ENCODE assay signal across 8 cellular contexts in the genomic region with DNA sequence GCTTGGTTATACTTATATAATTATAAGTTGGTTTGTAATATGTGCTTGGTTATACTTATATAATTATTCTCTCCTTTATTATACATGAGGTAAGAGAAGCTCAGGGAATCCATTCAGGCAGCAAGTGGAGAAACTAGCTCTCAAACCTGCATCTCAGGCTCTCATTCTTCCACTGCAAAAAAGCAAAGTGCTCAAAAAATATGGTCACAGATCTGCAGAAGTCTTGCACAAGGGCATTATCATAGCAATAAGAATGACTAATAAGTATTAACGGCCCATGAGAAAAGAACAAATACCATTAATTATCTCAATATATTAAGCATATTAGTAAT. TPM values are rescaled to one million over a fixed set of nuclear protein-coding genes. Genes with fewer than 3 reads are reported as not detected.
DNase-seq lines count a peak whose midpoint lies in the region; ATAC-seq, FAIRE-seq and TF ChIP-seq lines count a peak whose summit lies in the region.

No MANE protein-coding gene starts in this region.

- no peak for TF ChIP-seq CTCF in SU-DHL-6 (IDR thresholded peaks at IDR 0.05; ENCODE audit: insufficient read depth, low read length, poor library complexity, severe bottlenecking)
- TF ChIP-seq CTCF in gastroesophageal sphincter (IDR thresholded peaks at IDR 0.05) = no peak

- no peaks in the 10 kb centered on the region for H3K9me3 ChIP-seq in SU-DHL-6 (ENCODE audit: insufficient read depth, low read length)
- H3K9me3 ChIP-seq in gastroesophageal sphincter = no peaks in the 10 kb centered on the region

- H3K4me2 ChIP-seq in SU-DHL-6 (ENCODE audit: low read depth, low read length, poor library complexity, severe bottlenecking) = peak overlapping the region; percentile 94

- peaks cover 13% of the 10 kb centered on the region for H3K36me3 Mint-ChIP-seq in activated T-cell treated with anti-CD3 and anti-CD28 coated beads, Interleukin-2, amount 50 U/mL, for 24 hours (ENCODE audit: low read depth)

- peak overlapping the region; percentile 34; the same call in 1 of the 2 replicates for H3K9ac ChIP-seq in SU-DHL-6 (ENCODE audit: low read length)

- DNase-seq in activated T-cell treated with anti-CD3 and anti-CD28 coated beads, Interleukin-2, amount 50 U/mL, for 24 hours = no peak
- no peak for DNase-seq in activated T-cell treated with anti-CD3 and anti-CD28 coated beads for 4 hours
- no peak for DNase-seq in substantia nigra (lab: John Stamatoyannopoulos, UW)
- DNase-seq in stimulated activated CD4-positive, alpha-beta T cell treated with anti-CD3 and anti-CD28 coated beads, Interleukin-4, amount 100 ng/mL, for 4 hours = no peak
- no peak for DNase-seq in RCC 7860 (ENCODE audit: low spot score)
- no peak for DNase-seq in stimulated activated naive CD8-positive, alpha-beta T cell treated with anti-CD3 and anti-CD28 coated beads, Interleukin-15, Interleukin-2, amounts not matched to agents 100 U/mL and 50 U/mL, for 24 hours

- H3K4me1 Mint-ChIP-seq in activated T-cell treated with anti-CD3 and anti-CD28 coated beads, Interleukin-2, amount 50 U/mL, for 24 hours (ENCODE audit: low read depth) = peaks cover 38% of the 10 kb centered on the region

- H3K9me3 Mint-ChIP-seq in activated T-cell treated with anti-CD3 and anti-CD28 coated beads, Interleukin-2, amount 50 U/mL, for 24 hours = no peaks in the 10 kb centered on the region

- no peak overlapping the region for H3K27ac Mint-ChIP-seq in activated T-cell treated with anti-CD3 and anti-CD28 coated beads, Interleukin-2, amount 50 U/mL, for 24 hours

- H3K36me3 ChIP-seq in SU-DHL-6 (ENCODE audit: low read length) = no peaks in the 10 kb centered on the region
- no peaks in the 10 kb centered on the region for H3K36me3 ChIP-seq in gastroesophageal sphincter

- H3K27me3 Mint-ChIP-seq in activated T-cell treated with anti-CD3 and anti-CD28 coated beads, Interleukin-2, amount 50 U/mL, for 24 hours = no peaks in the 10 kb centered on the region

- 0% methylated on average over 1 of the region's 1 CpG for WGBS in gastroesophageal sphincter (ENCODE audit: low coverage in 1 of 2), 2 donors

- H3K79me2 ChIP-seq in SU-DHL-6 (ENCODE audit: insufficient read depth, low read length) = peaks cover 17% of the 10 kb centered on the region

- H2AFZ ChIP-seq in SU-DHL-6 (ENCODE audit: low read depth, low read length, severe bottlenecking) = peak overlapping the region; percentile 92

- FAIRE-seq in RCC 7860 (lab: Jason Lieb, UNC) = no peak

- H3K4me3 ChIP-seq in SU-DHL-6 (ENCODE audit: insufficient read depth, low read length, poor library complexity, severe bottlenecking) = peak overlapping the region; percentile 37
- no peak overlapping the region for H3K4me3 ChIP-seq in gastroesophageal sphincter

- no peak for TF ChIP-seq POLR2A in gastroesophageal sphincter (IDR thresholded peaks at IDR 0.05)

- H4K20me1 ChIP-seq in SU-DHL-6 (ENCODE audit: low read depth, low read length) = no peaks in the 10 kb centered on the region; the same call in 1 of the 2 replicates

- H3K9me2 ChIP-seq in SU-DHL-6 (replicated peaks; ENCODE audit: insufficient read depth, low read length) = no peaks in the 10 kb centered on the region

- no peak for ATAC-seq in gastroesophageal sphincter
- no peak for ATAC-seq in stimulated activated naive CD8-positive, alpha-beta T cell treated with anti-CD3 and anti-CD28 coated beads, Interleukin-15, Interleukin-2, amounts not matched to agents 100 U/mL and 50 U/mL, for 24 hours

- no peak for TF ChIP-seq EP300 in gastroesophageal sphincter (IDR thresholded peaks at IDR 0.05)

- H3F3A ChIP-seq in SU-DHL-6 (ENCODE audit: insufficient read depth) = peaks cover 6% of the 10 kb centered on the region; the same call in 1 of the 2 replicates

- H3K4me1 ChIP-seq in gastroesophageal sphincter = peaks cover 4 to 77% (median 34%) of the 10 kb centered on the region in 3 donors

- H3K27ac ChIP-seq in SU-DHL-6 (ENCODE audit: low read depth, low read length) = peak overlapping the region; percentile 59
- H3K27ac ChIP-seq in gastroesophageal sphincter = peak overlapping the region in 3 of 4 donors; percentile 97 to 99 (median 98)
- peak overlapping the region; percentile 80 for H3K27ac ChIP-seq in substantia nigra (ENCODE audit: low read depth, low read length, poor library complexity, severe bottlenecking)

- H3K27me3 ChIP-seq in SU-DHL-6 (ENCODE audit: low read length) (no peaks in the 10 kb centered on the region), gastroesophageal sphincter (no peaks in the 10 kb centered on the region)

- peak overlapping the region; percentile 88 for H3K4me3 Mint-ChIP-seq in activated T-cell treated with anti-CD3 and anti-CD28 coated beads, Interleukin-2, amount 50 U/mL, for 24 hours

RNA-seq across cellular contexts. Expression of a gene that starts 0.5 kb away (rescaled TPM):
- 10 to 100 TPM; 28.2 to 37.7 (median 30.2) TPM for total RNA-seq in gastroesophageal sphincter

RNA-seq across cellular contexts. Expression of a gene that starts 16.3 kb away (rescaled TPM):
- 10 to 100 TPM; 11.1 to 22.6 (median 17.3) TPM for total RNA-seq in gastroesophageal sphincter
